Comparison of ENCODE assay signal across 13 cellular contexts in genomic region chrX:41350976-41351569, GRCh38. TPM values are rescaled to one million over a fixed set of nuclear protein-coding genes. Genes with fewer than 3 reads are reported as not detected.
DNase-seq lines count a peak whose midpoint lies in the region; ATAC-seq, FAIRE-seq and TF ChIP-seq lines count a peak whose summit lies in the region.
"Had no signal": no experiment of that assay in that cellular context is flagged by ENCODE, and none has a peak within 500 bp of the region (broad histone marks: within the 10 kb centered on the region; RNA-seq: fewer than 3 reads in every experiment).

No MANE protein-coding gene starts in this region.

- peak; percentile 4 for FAIRE-seq in GM19239 (lab: Jason Lieb, UNC)
- FAIRE-seq: bronchial epithelial cell had no signal

- ATAC-seq in CD8-positive, alpha-beta T cell: peak; percentile 16
- peak; percentile 6 for ATAC-seq in activated CD8-positive, alpha-beta T cell treated with anti-CD3 and anti-CD28 coated beads, Interleukin-2, amount 10 ng/mL, durations not matched to agents 7 days and 5 days
- ATAC-seq in aorta (ENCODE audit: low FRiP score): no peak

- WGBS in aorta, 2 donors: 17 to 44% methylated on average over 3 of the region's 3 CpGs

- intact Hi-C loops in CD8-positive, alpha-beta T cell (cut with DNase I, micrococcal nuclease): no loop called here
- intact Hi-C loops in aorta (cut with DNase I): no loop called here

- no peak overlapping the region for H3K4me3 ChIP-seq in CD8-positive, alpha-beta T cell (ENCODE audit: low read depth, low read length)
- H3K4me3 ChIP-seq in BE2C (ENCODE audit: low read depth, low read length): no peak overlapping the region
- no peak overlapping the region for H3K4me3 ChIP-seq in aorta (ENCODE audit: low read length in 2 of 2)
- H3K4me3 ChIP-seq: thoracic aorta had no signal

- H3K27me3 ChIP-seq in CD8-positive, alpha-beta T cell (ENCODE audit: insufficient read depth, low read length): no peaks in the 10 kb centered on the region
- H3K27me3 ChIP-seq in BE2C: no peaks in the 10 kb centered on the region
- H3K27me3 ChIP-seq in aorta (ENCODE audit: control insufficient read depth in 1 of 2, insufficient read depth in 2 of 2, low read length in 1 of 2): no peaks in the 10 kb centered on the region

- H3K4me1 ChIP-seq in CD8-positive, alpha-beta T cell (ENCODE audit: insufficient read depth, low read length): peaks cover 6% of the 10 kb centered on the region
- H3K4me1 ChIP-seq in BE2C (no peaks in the 10 kb centered on the region), aorta (ENCODE audit: control insufficient read depth in 1 of 2, insufficient read depth in 2 of 2, low read length in 2 of 2) (no peaks in the 10 kb centered on the region)

- POLR2A ChIA-PET in CD8-positive, alpha-beta T cell (lab: Charles Lee): interaction anchor here (1.5 kb wide), 1 partner anchor 16 kb away, joined by 4 read pairs; no protein-coding TSS in a partner anchor
- POLR2A ChIA-PET in activated CD8-positive, alpha-beta T cell treated with anti-CD3 and anti-CD28 coated beads, Interleukin-2, amount 10 ng/mL, durations not matched to agents 7 days and 5 days (lab: Charles Lee): no interaction called here

- no peaks in the 10 kb centered on the region for H3K9me3 ChIP-seq in CD8-positive, alpha-beta T cell (ENCODE audit: low read length)
- H3K9me3 ChIP-seq in BE2C: no peaks in the 10 kb centered on the region
- no peaks in the 10 kb centered on the region for H3K9me3 ChIP-seq in aorta (ENCODE audit: control insufficient read depth, low read length)
- H3K9me3 ChIP-seq: thoracic aorta had no signal

- H3K27me3 Mint-ChIP-seq in CD8-positive, alpha-beta T cell (ENCODE audit: low read depth): no peaks in the 10 kb centered on the region
- no peaks in the 10 kb centered on the region for H3K27me3 Mint-ChIP-seq in activated CD8-positive, alpha-beta T cell treated with anti-CD3 and anti-CD28 coated beads, Interleukin-2, amount 10 ng/mL, durations not matched to agents 7 days and 5 days (ENCODE audit: low read depth)
- H3K27me3 Mint-ChIP-seq in immature natural killer cell (ENCODE audit: low read depth in 3 of 3): peaks cover 16 to 60% (median 32%) of the 10 kb centered on the region in 3 donors

- H3K27ac Mint-ChIP-seq in CD8-positive, alpha-beta T cell: peak overlapping the region; percentile 49
- H3K27ac Mint-ChIP-seq in activated CD8-positive, alpha-beta T cell treated with anti-CD3 and anti-CD28 coated beads, Interleukin-2, amount 10 ng/mL, durations not matched to agents 7 days and 5 days: no peak overlapping the region
- peak overlapping the region; percentile 42 to 86 (median 68) for H3K27ac Mint-ChIP-seq in immature natural killer cell

- H3K9me3 Mint-ChIP-seq in CD8-positive, alpha-beta T cell: no peaks in the 10 kb centered on the region
- no peaks in the 10 kb centered on the region for H3K9me3 Mint-ChIP-seq in activated CD8-positive, alpha-beta T cell treated with anti-CD3 and anti-CD28 coated beads, Interleukin-2, amount 10 ng/mL, durations not matched to agents 7 days and 5 days (ENCODE audit: insufficient read depth)
- H3K9me3 Mint-ChIP-seq in immature natural killer cell: no peaks in the 10 kb centered on the region

- CTCF ChIA-PET in CD8-positive, alpha-beta T cell (lab: Charles Lee): no interaction called here
- CTCF ChIA-PET in activated CD8-positive, alpha-beta T cell treated with anti-CD3 and anti-CD28 coated beads, Interleukin-2, amount 10 ng/mL, durations not matched to agents 7 days and 5 days (lab: Charles Lee): no interaction called here

- no peak overlapping the region for H3K4me3 Mint-ChIP-seq in CD8-positive, alpha-beta T cell
- no peak overlapping the region for H3K4me3 Mint-ChIP-seq in activated CD8-positive, alpha-beta T cell treated with anti-CD3 and anti-CD28 coated beads, Interleukin-2, amount 10 ng/mL, durations not matched to agents 7 days and 5 days
- H3K4me3 Mint-ChIP-seq in immature natural killer cell: no peak overlapping the region

- DNase-seq in CD8-positive, alpha-beta T cell: no peak
- DNase-seq in GM19239 (ENCODE audit: insufficient read length, low spot score) (no peak), immature natural killer cell (no peak), BE2C (no peak), CD1c-positive myeloid dendritic cell (ENCODE audit: extremely low spot score) (no peak), GM19238 (ENCODE audit: insufficient read length, low spot score) (no peak), aorta (no peak)
- DNase-seq in activated CD8-positive, alpha-beta T cell treated with anti-CD3 and anti-CD28 coated beads, Interleukin-2, amount 10 ng/mL, durations not matched to agents 7 days and 5 days: no peak
- DNase-seq: activated CD4-positive, alpha-beta T cell treated with anti-CD3 and anti-CD28 coated beads for 48 hours; NK-92 treated with Interleukin-12 subunit alpha and Interleukin-12 subunit beta, amount 100 ng/mL, for 24 hours; stimulated activated CD4-positive, alpha-beta T cell treated with anti-CD3 and anti-CD28 coated beads, Interleukin-1b, Interleukin-23, amount 100 ng/mL, for 48 hours had no signal

- peaks cover 43% of the 10 kb centered on the region for H3K36me3 Mint-ChIP-seq in CD8-positive, alpha-beta T cell
- H3K36me3 Mint-ChIP-seq in activated CD8-positive, alpha-beta T cell treated with anti-CD3 and anti-CD28 coated beads, Interleukin-2, amount 10 ng/mL, durations not matched to agents 7 days and 5 days (ENCODE audit: low read depth): peaks cover 50% of the 10 kb centered on the region
- peaks cover 6 to 39% (median 39%) of the 10 kb centered on the region in 3 donors for H3K36me3 Mint-ChIP-seq in immature natural killer cell

- peaks cover 26% of the 10 kb centered on the region for H3K36me3 ChIP-seq in CD8-positive, alpha-beta T cell (ENCODE audit: insufficient read depth, low read length)
- H3K36me3 ChIP-seq in BE2C: peaks cover 34% of the 10 kb centered on the region
- peaks cover 0 to 5% of the 10 kb centered on the region in 2 donors for H3K36me3 ChIP-seq in aorta (ENCODE audit: control insufficient read depth in 1 of 2, insufficient read depth in 2 of 2, low read length in 1 of 2)

- H3K4me1 Mint-ChIP-seq in CD8-positive, alpha-beta T cell (ENCODE audit: low read depth): peaks cover 20% of the 10 kb centered on the region
- H3K4me1 Mint-ChIP-seq in activated CD8-positive, alpha-beta T cell treated with anti-CD3 and anti-CD28 coated beads, Interleukin-2, amount 10 ng/mL, durations not matched to agents 7 days and 5 days (ENCODE audit: low read depth): peaks cover 30% of the 10 kb centered on the region
- peaks cover 10 to 46% of the 10 kb centered on the region in 2 donors for H3K4me1 Mint-ChIP-seq in immature natural killer cell

- no peak for TF ChIP-seq CTCF in CD8-positive, alpha-beta T cell (IDR thresholded peaks at IDR 0.05)
- TF ChIP-seq CTCF in BE2C (IDR thresholded peaks at IDR 0.05; ENCODE audit: low read depth, low read length): no peak

- no peak overlapping the region for H3K27ac ChIP-seq in CD8-positive, alpha-beta T cell (ENCODE audit: low read depth, low read length)
- H3K27ac ChIP-seq in aorta (ENCODE audit: low read depth in 1 of 2, low read length in 2 of 2): no peak overlapping the region

RNA-seq across cellular contexts. Expression of gene DDX3X, which starts 17.1 kb away (rescaled TPM):
- total RNA-seq in CD8-positive, alpha-beta T cell: 100 to 1,000 TPM; 643 to 648 TPM
- 100 to 1,000 TPM; 191 to 213 TPM for total RNA-seq in activated CD8-positive, alpha-beta T cell treated with anti-CD3 and anti-CD28 coated beads, Interleukin-2, amount 10 ng/mL, durations not matched to agents 7 days and 5 days
- polyA plus RNA-seq in immature natural killer cell (100 to 1,000 TPM; 113 to 214 (median 160) TPM), aorta (100 to 1,000 TPM in 1 of 2 donors, 10 to 100 TPM in 1; 65.0 to 133 TPM)
- polyA plus RNA-seq in BE2C (2012; ENCODE audit: insufficient read depth, insufficient read length, low read depth): 73.2 TPM
- 100 to 1,000 TPM; 361 to 465 TPM for total RNA-seq in aorta
